Comparison of ENCODE assay signal across 3 cellular contexts in genomic region chr12:118512669-118513068, GRCh38.
"Had no signal": no experiment of that assay in that cellular context is flagged by ENCODE, and none has a peak within 500 bp of the region (broad histone marks: within the 10 kb centered on the region; RNA-seq: fewer than 3 reads in every experiment).

No MANE protein-coding gene starts in this region.

- ATAC-seq: GM12878 had no signal

- DNase-seq: GDM1, GF-D8 had no signal

- H3K4me3 ChIP-seq: GM12878 had no signal
